ENCODE assay signal across 8 cellular contexts in genomic region chr19:50329146-50329925, GRCh38.
DNase-seq lines count a peak whose midpoint lies in the region; ATAC-seq and TF ChIP-seq lines count a peak whose summit lies in the region.

Gene KCNC3 (minus strand): TSS chr19:50329377. CDS start chr19:50329082, 295 bp downstream.

- H3K4me3 ChIP-seq in GM08714 (ENCODE audit: low read length) (peak within 1 kb of the TSS; percentile 57; the same call in 1 of the 2 replicates), brain microvascular endothelial cell (ENCODE audit: low read depth, low read length) (peak within 1 kb of the TSS; percentile 26), iPS-11a (ENCODE audit: low read depth, low read length) (peak within 1 kb of the TSS; percentile 50), skeletal muscle cell (ENCODE audit: low read depth, low read length) (peak within 1 kb of the TSS; percentile 36)

- ATAC-seq in HG02610 (IDR thresholded peaks at IDR 0.05; ENCODE audit: unreplicated experiment) = peak; percentile 42

- no peak for TF ChIP-seq CTCF in brain microvascular endothelial cell (IDR thresholded peaks at IDR 0.05; ENCODE audit: low read depth, low read length, missing control alignments)

- H3K36me3 ChIP-seq in brain microvascular endothelial cell (replicated peaks) = no peaks in the 10 kb centered on the region

- H3K27me3 ChIP-seq in brain microvascular endothelial cell (replicated peaks) = peaks cover 39% of the 10 kb centered on the region

- in situ Hi-C loops in brain microvascular endothelial cell (cut with HindIII; ENCODE audit: low pct_ligation_motif_present, low sequenced_read_pairs) = no loop called here

- DNase-seq in NCI-H187 (lab: John Stamatoyannopoulos, UW) = peak; percentile 100
- peak; percentile 17 for DNase-seq in T1000 (lab: John Stamatoyannopoulos, UW)
- DNase-seq in brain microvascular endothelial cell = peak; percentile 98
- DNase-seq in skeletal muscle cell (ENCODE audit: low read depth) = peak; percentile 82
- DNase-seq in NK-92 treated with Interleukin-12 subunit alpha and Interleukin-12 subunit beta, amount 100 ng/mL, for 24 hours (lab: John Stamatoyannopoulos, UW) = no peak

- H3K27ac ChIP-seq in brain microvascular endothelial cell = no peak within 1 kb of the TSS
